9 cellular contexts compared by ENCODE assay signal in genomic region chr10:31242902-31243301, GRCh38.
DNase-seq lines count a peak whose midpoint lies in the region; ATAC-seq and TF ChIP-seq lines count a peak whose summit lies in the region.
"Had no signal": no experiment of that assay in that cellular context is flagged by ENCODE, and none has a peak within 500 bp of the region (broad histone marks: within the 10 kb centered on the region; RNA-seq: fewer than 3 reads in every experiment).

No MANE protein-coding gene starts in this region.

- H3K27me3 Mint-ChIP-seq in activated naive CD8-positive, alpha-beta T cell treated with anti-CD3 and anti-CD28 coated beads for 36 hours = no peaks in the 10 kb centered on the region
- H3K27me3 Mint-ChIP-seq in naive thymus-derived CD4-positive, alpha-beta T cell = peaks cover 0 to 16% (median 0%) of the 10 kb centered on the region in 5 donors

- no peak overlapping the region for H2AFZ ChIP-seq in PC-9

- H3K79me2 ChIP-seq in PC-9 (ENCODE audit: low read depth) = no peaks in the 10 kb centered on the region

- no peak overlapping the region; the same call in 1 of the 2 replicates for H3K27ac ChIP-seq in PC-9
- H3K27ac ChIP-seq in naive thymus-derived CD4-positive, alpha-beta T cell (ENCODE audit: low read depth, low read length) = no peak overlapping the region
- H3K27ac ChIP-seq: 22Rv1 had no signal

- H3K36me3 Mint-ChIP-seq in activated naive CD8-positive, alpha-beta T cell treated with anti-CD3 and anti-CD28 coated beads for 36 hours = no peaks in the 10 kb centered on the region
- no peaks in the 10 kb centered on the region for H3K36me3 Mint-ChIP-seq in naive thymus-derived CD4-positive, alpha-beta T cell

- POLR2A ChIA-PET in PC-9 (lab: Charles Lee; ENCODE audit: unreplicated experiment) = no interaction called here
- POLR2A ChIA-PET in naive thymus-derived CD4-positive, alpha-beta T cell (lab: Charles Lee) = no interaction called here

- intact Hi-C loops in PC-9 (cut with micrococcal nuclease; ENCODE audit: unreplicated experiment) = no loop called here
- intact Hi-C loops in naive thymus-derived CD4-positive, alpha-beta T cell (cut with micrococcal nuclease) = no loop called here

- no TSS peak for BruUV-seq in PC-9 (replicated peaks; lab: Mats Ljungman, UMichigan)

- CTCF ChIA-PET in PC-9 (lab: Charles Lee) = no interaction called here
- CTCF ChIA-PET in naive thymus-derived CD4-positive, alpha-beta T cell (lab: Charles Lee) = no interaction called here

- DNase-seq in DMS 273 (lab: John Stamatoyannopoulos, UW; ENCODE audit: unreplicated experiment) (peak; percentile 42), DMS 273 treated with DMSO at 0.1 percent for 48 hours (lab: John Stamatoyannopoulos, UW) (no peak), PC-9 (peak; percentile 51 to 67), NAMALWA (ENCODE audit: low spot score) (no peak)
- DNase-seq in activated naive CD8-positive, alpha-beta T cell treated with anti-CD3 and anti-CD28 coated beads for 36 hours = peak; percentile 41
- peak in 1 of 9 donors; percentile 51 for DNase-seq in naive thymus-derived CD4-positive, alpha-beta T cell
- no peak for DNase-seq in effector CD4-positive, alpha-beta T cell

- no peak overlapping the region for H3K4me3 Mint-ChIP-seq in activated naive CD8-positive, alpha-beta T cell treated with anti-CD3 and anti-CD28 coated beads for 36 hours
- H3K4me3 Mint-ChIP-seq in naive thymus-derived CD4-positive, alpha-beta T cell = no peak overlapping the region

- H3K4me1 ChIP-seq in PC-9 (replicated peaks; ENCODE audit: insufficient read depth) = 0 out of 2 replicates have a peak, but pooled peaks cover 9% of the 10 kb centered on the region
- H3K4me1 ChIP-seq in naive thymus-derived CD4-positive, alpha-beta T cell (ENCODE audit: control insufficient read depth in 2 of 2, insufficient read depth in 2 of 2, low read length in 2 of 2) = no peaks in the 10 kb centered on the region

- H4K20me1 ChIP-seq in PC-9 (ENCODE audit: insufficient read depth) = no peaks in the 10 kb centered on the region

- no peak for TF ChIP-seq CTCF in PC-9 (conservative IDR thresholded peaks at IDR 0.05)

- H3K4me1 Mint-ChIP-seq in activated naive CD8-positive, alpha-beta T cell treated with anti-CD3 and anti-CD28 coated beads for 36 hours = peaks cover 8% of the 10 kb centered on the region
- peaks cover 0 to 10% (median 0%) of the 10 kb centered on the region in 7 donors for H3K4me1 Mint-ChIP-seq in naive thymus-derived CD4-positive, alpha-beta T cell

- H3K4me3 ChIP-seq in PC-9 = no peak overlapping the region
- no peak overlapping the region for H3K4me3 ChIP-seq in naive thymus-derived CD4-positive, alpha-beta T cell (ENCODE audit: low read length)

- H3K9me3 ChIP-seq in PC-9 (ENCODE audit: insufficient read depth, low read depth) = no peaks in the 10 kb centered on the region
- no peaks in the 10 kb centered on the region for H3K9me3 ChIP-seq in naive thymus-derived CD4-positive, alpha-beta T cell (ENCODE audit: control insufficient read depth in 2 of 3, low read length in 3 of 3)

- no peaks in the 10 kb centered on the region for H3K36me3 ChIP-seq in PC-9 (ENCODE audit: low read depth)
- no peaks in the 10 kb centered on the region for H3K36me3 ChIP-seq in naive thymus-derived CD4-positive, alpha-beta T cell (ENCODE audit: control insufficient read depth in 2 of 3, insufficient read depth in 3 of 3, low read length in 3 of 3)

- H3F3A ChIP-seq in PC-9 (ENCODE audit: insufficient read depth, low read depth) = no peaks in the 10 kb centered on the region

- no peak overlapping the region for H3K27ac Mint-ChIP-seq in activated naive CD8-positive, alpha-beta T cell treated with anti-CD3 and anti-CD28 coated beads for 36 hours
- no peak overlapping the region for H3K27ac Mint-ChIP-seq in naive thymus-derived CD4-positive, alpha-beta T cell

- no peak overlapping the region for H3K4me2 ChIP-seq in PC-9

- no peaks in the 10 kb centered on the region for H3K9me2 ChIP-seq in PC-9 (ENCODE audit: insufficient read depth)

- H3K27me3 ChIP-seq in PC-9 (ENCODE audit: insufficient read depth, low read depth) = no peaks in the 10 kb centered on the region
- no peaks in the 10 kb centered on the region for H3K27me3 ChIP-seq in naive thymus-derived CD4-positive, alpha-beta T cell (ENCODE audit: control insufficient read depth in 2 of 2, insufficient read depth in 2 of 2, low read length in 2 of 2)

- ATAC-seq in naive thymus-derived CD4-positive, alpha-beta T cell = peak; percentile 58
- ATAC-seq in HG03521 (IDR thresholded peaks at IDR 0.05; ENCODE audit: unreplicated experiment) = no peak

- H3K9me3 Mint-ChIP-seq in activated naive CD8-positive, alpha-beta T cell treated with anti-CD3 and anti-CD28 coated beads for 36 hours = peaks cover 1% of the 10 kb centered on the region
- H3K9me3 Mint-ChIP-seq in naive thymus-derived CD4-positive, alpha-beta T cell = peaks cover 0 to 5% (median 0%) of the 10 kb centered on the region in 11 donors

Comparison
In these comparisons a context has a peak if more than half of its experiments do, and no peak if none do; other contexts are left out.
1. DNase-seq: peak in DMS 273 (single experiment), PC-9 (2 of 2) and activated naive CD8-positive, alpha-beta T cell treated with anti-CD3 and anti-CD28 coated beads for 36 hours (single experiment); none in DMS 273 treated with DMSO at 0.1 percent for 48 hours (single experiment), NAMALWA (single experiment) and effector CD4-positive, alpha-beta T cell (single experiment).